ENCODE assay signal across 1 cellular context in the genomic region with DNA sequence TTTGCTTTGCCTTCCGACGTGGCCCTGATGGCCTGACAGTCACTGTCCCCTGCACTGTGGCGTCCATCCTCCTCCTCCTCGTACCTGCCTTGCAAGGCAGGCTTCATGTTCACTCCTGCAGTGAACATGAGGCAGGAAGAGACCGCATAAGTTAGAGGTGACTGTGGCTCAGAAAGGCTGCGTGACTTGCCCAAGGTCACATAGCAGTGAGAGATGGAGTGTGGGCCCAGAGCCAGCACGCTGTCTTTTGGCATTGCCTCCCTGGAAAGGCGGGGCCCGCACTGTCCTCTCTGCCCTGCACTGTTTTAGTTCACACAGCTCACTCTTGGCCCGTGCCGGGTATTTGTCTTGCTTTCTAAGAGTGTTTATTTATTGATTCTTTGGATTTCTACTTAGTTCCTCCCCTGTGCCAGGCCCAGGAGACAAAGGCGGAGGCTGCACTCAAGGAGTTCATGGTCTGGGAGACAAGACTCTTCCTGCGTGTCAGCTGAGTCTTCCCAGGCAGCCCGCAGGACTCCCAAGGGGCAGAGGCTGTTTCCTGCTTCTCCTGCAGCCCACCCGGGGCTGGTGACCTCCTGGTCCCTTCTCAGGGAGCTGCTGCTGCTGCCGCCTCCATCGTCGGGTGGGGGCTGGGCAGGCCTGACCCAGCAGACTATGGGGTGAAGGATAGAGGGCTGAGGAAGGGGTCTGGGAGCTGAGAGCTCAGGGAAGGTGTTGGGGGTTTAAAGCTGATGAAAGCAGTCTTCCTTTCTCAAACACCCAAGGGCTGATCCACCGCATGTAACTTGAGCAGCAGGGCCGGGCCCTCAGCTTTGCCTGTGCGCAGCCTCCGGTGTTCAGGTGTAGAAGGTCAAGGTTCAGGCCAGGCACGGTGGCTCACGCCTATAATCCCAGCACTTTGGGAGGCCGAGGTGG.
TF ChIP-seq lines count a peak whose summit lies in the region.

No MANE protein-coding gene starts in this region.

TF ChIP-seq in HepG2, 621 proteins besides CTCF, POLR2A, EP300 and RAD21 (continued from another document and continues in another):
- TF ChIP-seq ZNF333 (CRISPR knock-in tag; IDR thresholded peaks at IDR 0.05; ENCODE audit: borderline replicate concordance): peak; percentile 39; the same call in 1 of the 2 replicates
- no peak for TF ChIP-seq NBN (conservative IDR thresholded peaks at IDR 0.05)
- TF ChIP-seq TOE1 (CRISPR knock-in tag; IDR thresholded peaks at IDR 0.05): 0 out of 2 replicates have a peak, but pooled peaks have one; percentile 22
- TF ChIP-seq SIX4 (CRISPR knock-in tag; IDR thresholded peaks at IDR 0.05): peak; percentile 90
- TF ChIP-seq KLF12 (CRISPR knock-in tag; IDR thresholded peaks at IDR 0.05; ENCODE audit: borderline replicate concordance): peak; percentile 55; the same call in 1 of the 2 replicates
- no peak; the same call in 1 of the 2 replicates for TF ChIP-seq ZNF260 (CRISPR knock-in tag; IDR thresholded peaks at IDR 0.05; ENCODE audit: borderline replicate concordance, low read depth)
- TF ChIP-seq, protein P1, sequence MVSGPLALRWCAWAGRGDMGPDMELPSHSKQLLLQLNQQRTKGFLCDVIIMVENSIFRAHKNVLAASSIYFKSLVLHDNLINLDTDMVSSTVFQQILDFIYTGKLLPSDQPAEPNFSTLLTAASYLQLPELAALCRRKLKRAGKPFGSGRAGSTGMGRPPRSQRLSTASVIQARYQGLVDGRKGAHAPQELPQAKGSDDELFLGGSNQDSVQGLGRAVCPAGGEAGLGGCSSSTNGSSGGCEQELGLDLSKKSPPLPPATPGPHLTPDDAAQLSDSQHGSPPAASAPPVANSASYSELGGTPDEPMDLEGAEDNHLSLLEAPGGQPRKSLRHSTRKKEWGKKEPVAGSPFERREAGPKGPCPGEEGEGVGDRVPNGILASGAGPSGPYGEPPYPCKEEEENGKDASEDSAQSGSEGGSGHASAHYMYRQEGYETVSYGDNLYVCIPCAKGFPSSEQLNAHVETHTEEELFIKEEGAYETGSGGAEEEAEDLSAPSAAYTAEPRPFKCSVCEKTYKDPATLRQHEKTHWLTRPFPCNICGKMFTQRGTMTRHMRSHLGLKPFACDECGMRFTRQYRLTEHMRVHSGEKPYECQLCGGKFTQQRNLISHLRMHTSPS (CRISPR knock-in tag; IDR thresholded peaks at IDR 0.05; ENCODE audit: low read depth): peak; percentile 18; the same call in 1 of the 2 replicates
- TF ChIP-seq HNRNPLL (IDR thresholded peaks at IDR 0.05; ENCODE audit: low read depth, low read length, poor library complexity, severe bottlenecking): peak; percentile 67
- peak; percentile 91; the same call in 1 of the 2 replicates for TF ChIP-seq ZNF552 (CRISPR knock-in tag; IDR thresholded peaks at IDR 0.05; ENCODE audit: borderline replicate concordance)
- TF ChIP-seq, protein P2, sequence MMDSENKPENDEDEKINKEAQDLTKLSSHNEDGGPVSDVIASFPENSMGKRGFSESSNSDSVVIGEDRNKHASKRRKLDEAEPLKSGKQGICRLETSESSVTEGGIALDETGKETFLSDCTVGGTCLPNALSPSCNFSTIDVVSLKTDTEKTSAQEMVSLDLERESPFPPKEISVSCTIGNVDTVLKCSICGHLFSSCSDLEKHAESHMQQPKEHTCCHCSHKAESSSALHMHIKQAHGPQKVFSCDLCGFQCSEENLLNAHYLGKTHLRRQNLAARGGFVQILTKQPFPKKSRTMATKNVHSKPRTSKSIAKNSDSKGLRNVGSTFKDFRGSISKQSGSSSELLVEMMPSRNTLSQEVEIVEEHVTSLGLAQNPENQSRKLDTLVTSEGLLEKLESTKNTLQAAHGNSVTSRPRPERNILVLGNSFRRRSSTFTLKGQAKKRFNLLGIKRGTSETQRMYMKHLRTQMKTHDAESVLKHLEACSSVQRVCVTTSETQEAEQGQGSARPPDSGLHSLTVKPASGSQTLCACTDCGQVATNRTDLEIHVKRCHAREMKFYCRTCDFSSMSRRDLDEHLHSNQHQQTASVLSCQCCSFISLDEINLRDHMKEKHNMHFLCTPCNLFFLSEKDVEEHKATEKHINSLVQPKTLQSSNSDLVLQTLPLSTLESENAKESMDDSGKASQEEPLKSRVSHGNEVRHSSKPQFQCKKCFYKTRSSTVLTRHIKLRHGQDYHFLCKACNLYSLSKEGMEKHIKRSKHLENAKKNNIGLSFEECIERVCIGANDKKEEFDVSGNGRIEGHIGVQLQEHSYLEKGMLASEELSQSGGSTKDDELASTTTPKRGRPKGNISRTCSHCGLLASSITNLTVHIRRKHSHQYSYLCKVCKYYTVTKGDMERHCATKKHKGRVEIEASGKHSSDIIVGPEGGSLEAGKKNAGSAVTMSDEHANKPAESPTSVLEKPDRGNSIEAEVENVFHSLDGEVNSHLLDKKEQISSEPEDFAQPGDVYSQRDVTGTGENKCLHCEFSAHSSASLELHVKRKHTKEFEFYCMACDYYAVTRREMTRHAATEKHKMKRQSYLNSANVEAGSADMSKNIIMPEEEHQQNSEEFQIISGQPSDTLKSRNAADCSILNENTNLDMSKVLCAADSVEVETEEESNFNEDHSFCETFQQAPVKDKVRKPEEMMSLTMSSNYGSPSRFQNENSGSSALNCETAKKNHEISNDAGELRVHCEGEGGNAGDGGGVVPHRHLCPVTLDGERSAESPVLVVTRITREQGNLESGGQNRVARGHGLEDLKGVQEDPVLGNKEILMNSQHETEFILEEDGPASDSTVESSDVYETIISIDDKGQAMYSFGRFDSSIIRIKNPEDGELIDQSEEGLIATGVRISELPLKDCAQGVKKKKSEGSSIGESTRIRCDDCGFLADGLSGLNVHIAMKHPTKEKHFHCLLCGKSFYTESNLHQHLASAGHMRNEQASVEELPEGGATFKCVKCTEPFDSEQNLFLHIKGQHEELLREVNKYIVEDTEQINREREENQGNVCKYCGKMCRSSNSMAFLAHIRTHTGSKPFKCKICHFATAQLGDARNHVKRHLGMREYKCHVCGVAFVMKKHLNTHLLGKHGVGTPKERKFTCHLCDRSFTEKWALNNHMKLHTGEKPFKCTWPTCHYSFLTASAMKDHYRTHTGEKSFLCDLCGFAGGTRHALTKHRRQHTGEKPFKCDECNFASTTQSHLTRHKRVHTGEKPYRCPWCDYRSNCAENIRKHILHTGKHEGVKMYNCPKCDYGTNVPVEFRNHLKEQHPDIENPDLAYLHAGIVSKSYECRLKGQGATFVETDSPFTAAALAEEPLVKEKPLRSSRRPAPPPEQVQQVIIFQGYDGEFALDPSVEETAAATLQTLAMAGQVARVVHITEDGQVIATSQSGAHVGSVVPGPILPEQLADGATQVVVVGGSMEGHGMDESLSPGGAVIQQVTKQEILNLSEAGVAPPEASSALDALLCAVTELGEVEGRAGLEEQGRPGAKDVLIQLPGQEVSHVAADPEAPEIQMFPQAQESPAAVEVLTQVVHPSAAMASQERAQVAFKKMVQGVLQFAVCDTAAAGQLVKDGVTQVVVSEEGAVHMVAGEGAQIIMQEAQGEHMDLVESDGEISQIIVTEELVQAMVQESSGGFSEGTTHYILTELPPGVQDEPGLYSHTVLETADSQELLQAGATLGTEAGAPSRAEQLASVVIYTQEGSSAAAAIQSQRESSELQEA (CRISPR knock-in tag; IDR thresholded peaks at IDR 0.05; ENCODE audit: not compliant biosample characterization): no peak
- peak; percentile 20; the same call in 1 of the 2 replicates for TF ChIP-seq TAF1 (CRISPR knock-in tag; IDR thresholded peaks at IDR 0.05)
- peak; percentile 90 for TF ChIP-seq PITX1 (CRISPR knock-in tag; IDR thresholded peaks at IDR 0.05)
- TF ChIP-seq ZNF709 (CRISPR knock-in tag; IDR thresholded peaks at IDR 0.05): 0 out of 2 replicates have a peak, but pooled peaks have one; percentile 29
- peak; percentile 24 for TF ChIP-seq MED1 (CRISPR knock-in tag; IDR thresholded peaks at IDR 0.05)
- TF ChIP-seq, protein P3, sequence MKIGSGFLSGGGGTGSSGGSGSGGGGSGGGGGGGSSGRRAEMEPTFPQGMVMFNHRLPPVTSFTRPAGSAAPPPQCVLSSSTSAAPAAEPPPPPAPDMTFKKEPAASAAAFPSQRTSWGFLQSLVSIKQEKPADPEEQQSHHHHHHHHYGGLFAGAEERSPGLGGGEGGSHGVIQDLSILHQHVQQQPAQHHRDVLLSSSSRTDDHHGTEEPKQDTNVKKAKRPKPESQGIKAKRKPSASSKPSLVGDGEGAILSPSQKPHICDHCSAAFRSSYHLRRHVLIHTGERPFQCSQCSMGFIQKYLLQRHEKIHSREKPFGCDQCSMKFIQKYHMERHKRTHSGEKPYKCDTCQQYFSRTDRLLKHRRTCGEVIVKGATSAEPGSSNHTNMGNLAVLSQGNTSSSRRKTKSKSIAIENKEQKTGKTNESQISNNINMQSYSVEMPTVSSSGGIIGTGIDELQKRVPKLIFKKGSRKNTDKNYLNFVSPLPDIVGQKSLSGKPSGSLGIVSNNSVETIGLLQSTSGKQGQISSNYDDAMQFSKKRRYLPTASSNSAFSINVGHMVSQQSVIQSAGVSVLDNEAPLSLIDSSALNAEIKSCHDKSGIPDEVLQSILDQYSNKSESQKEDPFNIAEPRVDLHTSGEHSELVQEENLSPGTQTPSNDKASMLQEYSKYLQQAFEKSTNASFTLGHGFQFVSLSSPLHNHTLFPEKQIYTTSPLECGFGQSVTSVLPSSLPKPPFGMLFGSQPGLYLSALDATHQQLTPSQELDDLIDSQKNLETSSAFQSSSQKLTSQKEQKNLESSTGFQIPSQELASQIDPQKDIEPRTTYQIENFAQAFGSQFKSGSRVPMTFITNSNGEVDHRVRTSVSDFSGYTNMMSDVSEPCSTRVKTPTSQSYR (CRISPR knock-in tag; IDR thresholded peaks at IDR 0.05; ENCODE audit: borderline replicate concordance): peak; percentile 33; the same call in 1 of the 2 replicates
- TF ChIP-seq HDAC1 (CRISPR knock-in tag; IDR thresholded peaks at IDR 0.05): peak; percentile 63
- 0 out of 2 replicates have a peak, but pooled peaks have one; percentile 46 for TF ChIP-seq ZNF136 (CRISPR knock-in tag; IDR thresholded peaks at IDR 0.05; ENCODE audit: low read depth)
- TF ChIP-seq, protein P4, sequence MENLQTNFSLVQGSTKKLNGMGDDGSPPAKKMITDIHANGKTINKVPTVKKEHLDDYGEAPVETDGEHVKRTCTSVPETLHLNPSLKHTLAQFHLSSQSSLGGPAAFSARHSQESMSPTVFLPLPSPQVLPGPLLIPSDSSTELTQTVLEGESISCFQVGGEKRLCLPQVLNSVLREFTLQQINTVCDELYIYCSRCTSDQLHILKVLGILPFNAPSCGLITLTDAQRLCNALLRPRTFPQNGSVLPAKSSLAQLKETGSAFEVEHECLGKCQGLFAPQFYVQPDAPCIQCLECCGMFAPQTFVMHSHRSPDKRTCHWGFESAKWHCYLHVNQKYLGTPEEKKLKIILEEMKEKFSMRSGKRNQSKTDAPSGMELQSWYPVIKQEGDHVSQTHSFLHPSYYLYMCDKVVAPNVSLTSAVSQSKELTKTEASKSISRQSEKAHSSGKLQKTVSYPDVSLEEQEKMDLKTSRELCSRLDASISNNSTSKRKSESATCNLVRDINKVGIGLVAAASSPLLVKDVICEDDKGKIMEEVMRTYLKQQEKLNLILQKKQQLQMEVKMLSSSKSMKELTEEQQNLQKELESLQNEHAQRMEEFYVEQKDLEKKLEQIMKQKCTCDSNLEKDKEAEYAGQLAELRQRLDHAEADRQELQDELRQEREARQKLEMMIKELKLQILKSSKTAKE (CRISPR knock-in tag; IDR thresholded peaks at IDR 0.05; ENCODE audit: borderline replicate concordance): peak; percentile 50
- TF ChIP-seq, protein P5, sequence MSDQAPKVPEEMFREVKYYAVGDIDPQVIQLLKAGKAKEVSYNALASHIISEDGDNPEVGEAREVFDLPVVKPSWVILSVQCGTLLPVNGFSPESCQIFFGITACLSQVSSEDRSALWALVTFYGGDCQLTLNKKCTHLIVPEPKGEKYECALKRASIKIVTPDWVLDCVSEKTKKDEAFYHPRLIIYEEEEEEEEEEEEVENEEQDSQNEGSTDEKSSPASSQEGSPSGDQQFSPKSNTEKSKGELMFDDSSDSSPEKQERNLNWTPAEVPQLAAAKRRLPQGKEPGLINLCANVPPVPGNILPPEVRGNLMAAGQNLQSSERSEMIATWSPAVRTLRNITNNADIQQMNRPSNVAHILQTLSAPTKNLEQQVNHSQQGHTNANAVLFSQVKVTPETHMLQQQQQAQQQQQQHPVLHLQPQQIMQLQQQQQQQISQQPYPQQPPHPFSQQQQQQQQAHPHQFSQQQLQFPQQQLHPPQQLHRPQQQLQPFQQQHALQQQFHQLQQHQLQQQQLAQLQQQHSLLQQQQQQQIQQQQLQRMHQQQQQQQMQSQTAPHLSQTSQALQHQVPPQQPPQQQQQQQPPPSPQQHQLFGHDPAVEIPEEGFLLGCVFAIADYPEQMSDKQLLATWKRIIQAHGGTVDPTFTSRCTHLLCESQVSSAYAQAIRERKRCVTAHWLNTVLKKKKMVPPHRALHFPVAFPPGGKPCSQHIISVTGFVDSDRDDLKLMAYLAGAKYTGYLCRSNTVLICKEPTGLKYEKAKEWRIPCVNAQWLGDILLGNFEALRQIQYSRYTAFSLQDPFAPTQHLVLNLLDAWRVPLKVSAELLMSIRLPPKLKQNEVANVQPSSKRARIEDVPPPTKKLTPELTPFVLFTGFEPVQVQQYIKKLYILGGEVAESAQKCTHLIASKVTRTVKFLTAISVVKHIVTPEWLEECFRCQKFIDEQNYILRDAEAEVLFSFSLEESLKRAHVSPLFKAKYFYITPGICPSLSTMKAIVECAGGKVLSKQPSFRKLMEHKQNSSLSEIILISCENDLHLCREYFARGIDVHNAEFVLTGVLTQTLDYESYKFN (CRISPR knock-in tag; conservative IDR thresholded peaks at IDR 0.05): peak; percentile 75
- TF ChIP-seq, protein P6, sequence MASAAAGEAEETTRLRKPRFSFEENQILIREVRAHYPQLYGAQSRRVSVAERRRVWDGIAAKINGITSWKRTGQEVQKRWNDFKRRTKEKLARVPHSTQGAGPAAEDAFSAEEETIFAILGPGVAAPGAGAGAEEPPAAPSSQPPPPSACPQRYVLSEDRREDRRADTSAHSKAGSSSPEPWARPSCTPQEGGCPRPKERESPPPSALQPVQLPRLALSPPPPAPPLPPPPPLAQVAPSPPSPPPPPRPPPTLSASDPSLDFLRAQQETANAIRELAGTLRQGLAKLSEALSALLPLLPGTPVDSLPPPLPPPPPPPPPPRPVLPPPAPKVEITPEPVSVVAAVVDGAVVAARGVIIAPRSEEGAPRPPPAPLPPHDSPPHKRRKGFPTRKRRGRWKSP (CRISPR knock-in tag; IDR thresholded peaks at IDR 0.05): 0 out of 2 replicates have a peak, but pooled peaks have one; percentile 72
- 0 out of 2 replicates have a peak, but pooled peaks have one; percentile 16 for TF ChIP-seq ZNF121 (CRISPR knock-in tag; IDR thresholded peaks at IDR 0.05)
